ENCODE assay signal across 20 cellular contexts in genomic region chr20:44066645-44067606, GRCh38.
A peak's percentile ranks its signal among the peaks of the same experiment; 100 is the strongest.
DNase-seq lines count a peak whose midpoint lies in the region; ATAC-seq and TF ChIP-seq lines count a peak whose summit lies in the region.
"Had no signal": no experiment of that assay in that cellular context is flagged by ENCODE, and none has a peak within 500 bp of the region (broad histone marks: within the 10 kb centered on the region; RNA-seq: fewer than 3 reads in every experiment).

No MANE protein-coding gene starts in this region.

- no peaks in the 10 kb centered on the region for H3K36me3 ChIP-seq in CD4-positive, CD25-positive, alpha-beta regulatory T cell (ENCODE audit: control insufficient read depth, insufficient read depth, low read length)
- H3K36me3 ChIP-seq: BE2C, suprapubic skin had no signal

- H3K4me3 ChIP-seq in CD4-positive, CD25-positive, alpha-beta regulatory T cell (ENCODE audit: low read depth, low read length) = no peak overlapping the region
- H3K4me3 ChIP-seq: suprapubic skin had no signal

- no peaks in the 10 kb centered on the region for H3K36me3 Mint-ChIP-seq in activated CD4-positive, alpha-beta T cell treated with anti-CD3 and anti-CD28 coated beads, Interleukin-2, amount 10 ng/mL, durations not matched to agents 7 days and 5 days (ENCODE audit: low read depth)
- no peaks in the 10 kb centered on the region for H3K36me3 Mint-ChIP-seq in CD4-positive, CD25-positive, alpha-beta regulatory T cell
- no peaks in the 10 kb centered on the region for H3K36me3 Mint-ChIP-seq in WTC11
- H3K36me3 Mint-ChIP-seq in osteocyte (ENCODE audit: unreplicated experiment) = no peaks in the 10 kb centered on the region
- no peaks in the 10 kb centered on the region for H3K36me3 Mint-ChIP-seq in nephron progenitor cell (ENCODE audit: low read depth)
- H3K36me3 Mint-ChIP-seq: mesothelial cell of epicardium had no signal

- no peaks in the 10 kb centered on the region for H3K9me3 ChIP-seq in CD4-positive, CD25-positive, alpha-beta regulatory T cell (ENCODE audit: control insufficient read depth in 2 of 2, low read length in 2 of 2)
- H3K9me3 ChIP-seq: BE2C, suprapubic skin had no signal

- DNase-seq in activated CD4-positive, alpha-beta T cell treated with anti-CD3 and anti-CD28 coated beads, Interleukin-2, amount 10 ng/mL, durations not matched to agents 7 days and 5 days = no peak
- DNase-seq in activated CD4-positive, alpha-beta T cell treated with anti-CD3 and anti-CD28 coated beads for 1 hour = no peak
- no peak for DNase-seq in CD4-positive, CD25-positive, alpha-beta regulatory T cell
- DNase-seq in WTC11 (ENCODE audit: low spot score) = no peak
- peak; percentile 77 for DNase-seq in osteocyte (ENCODE audit: extremely low spot score, unreplicated experiment)
- no peak for DNase-seq in nephron progenitor cell
- DNase-seq in NCI-H526 (lab: John Stamatoyannopoulos, UW) = no peak
- DNase-seq: activated CD4-positive, alpha-beta T cell treated with anti-CD3 and anti-CD28 coated beads, Interleukin-2, amount 50 U/mL, for 48 hours; activated T-cell treated with anti-CD3 and anti-CD28 coated beads, Interleukin-2, amount 50 U/mL, for 72 hours; BE2C; DMS 273 treated with DMSO at 0.1 percent for 48 hours; effector memory CD8-positive, alpha-beta T cell; MV-4-11; NCI-H187 treated with DMSO at 0.1 percent for 48 hours; NCI-H226; SIG-M5; T-helper 2 cell had no signal

- peaks cover 46% of the 10 kb centered on the region for H3K4me1 Mint-ChIP-seq in activated CD4-positive, alpha-beta T cell treated with anti-CD3 and anti-CD28 coated beads, Interleukin-2, amount 10 ng/mL, durations not matched to agents 7 days and 5 days
- H3K4me1 Mint-ChIP-seq in CD4-positive, CD25-positive, alpha-beta regulatory T cell = peaks cover 15 to 51% (median 24%) of the 10 kb centered on the region in 4 donors
- H3K4me1 Mint-ChIP-seq in WTC11 (peaks cover 10% of the 10 kb centered on the region), osteocyte (ENCODE audit: unreplicated experiment) (peaks cover 8% of the 10 kb centered on the region), nephron progenitor cell (peaks cover 2% of the 10 kb centered on the region)
- H3K4me1 Mint-ChIP-seq: mesothelial cell of epicardium had no signal

- no peak overlapping the region for H3K4me3 Mint-ChIP-seq in activated CD4-positive, alpha-beta T cell treated with anti-CD3 and anti-CD28 coated beads, Interleukin-2, amount 10 ng/mL, durations not matched to agents 7 days and 5 days
- peak overlapping the region in 3 of 4 donors; percentile 38 to 76 (median 59) for H3K4me3 Mint-ChIP-seq in CD4-positive, CD25-positive, alpha-beta regulatory T cell
- H3K4me3 Mint-ChIP-seq in WTC11 = no peak overlapping the region
- no peak overlapping the region for H3K4me3 Mint-ChIP-seq in osteocyte (ENCODE audit: unreplicated experiment)
- no peak overlapping the region for H3K4me3 Mint-ChIP-seq in nephron progenitor cell
- H3K4me3 Mint-ChIP-seq: mesothelial cell of epicardium had no signal

- no peak for ATAC-seq in CD4-positive, CD25-positive, alpha-beta regulatory T cell (ENCODE audit: low read depth in 2 of 2)
- ATAC-seq in WTC11 (no peak), HG02610 (IDR thresholded peaks at IDR 0.05; ENCODE audit: unreplicated experiment) (no peak)
- ATAC-seq: activated T-cell treated with anti-CD3 and anti-CD28 coated beads, Interleukin-2, amount 50 U/mL, for 72 hours; effector memory CD8-positive, alpha-beta T cell had no signal

- H3K27ac ChIP-seq in CD4-positive, CD25-positive, alpha-beta regulatory T cell (ENCODE audit: insufficient read depth, low read length, poor library complexity, severe bottlenecking) = no peak overlapping the region
- H3K27ac ChIP-seq: suprapubic skin had no signal

- peaks cover 44% of the 10 kb centered on the region for H3K4me1 ChIP-seq in CD4-positive, CD25-positive, alpha-beta regulatory T cell (ENCODE audit: control insufficient read depth, insufficient read depth, low read length, poor library complexity, severe bottlenecking)
- H3K4me1 ChIP-seq: BE2C, suprapubic skin had no signal

- H3K27ac Mint-ChIP-seq in activated CD4-positive, alpha-beta T cell treated with anti-CD3 and anti-CD28 coated beads, Interleukin-2, amount 10 ng/mL, durations not matched to agents 7 days and 5 days = peak overlapping the region; percentile 65
- H3K27ac Mint-ChIP-seq in CD4-positive, CD25-positive, alpha-beta regulatory T cell = peak overlapping the region; percentile 97 to 99 (median 99)
- H3K27ac Mint-ChIP-seq in WTC11 (no peak overlapping the region), osteocyte (ENCODE audit: unreplicated experiment) (no peak overlapping the region), nephron progenitor cell (no peak overlapping the region)
- H3K27ac Mint-ChIP-seq: activated T-cell treated with anti-CD3 and anti-CD28 coated beads, Interleukin-2, amount 50 U/mL, for 72 hours; mesothelial cell of epicardium had no signal

- no peak for TF ChIP-seq CTCF in WTC11 (IDR thresholded peaks at IDR 0.05)
- no peak for TF ChIP-seq CTCF in osteocyte (IDR thresholded peaks at IDR 0.05)
- no peak for TF ChIP-seq CTCF in nephron progenitor cell (IDR thresholded peaks at IDR 0.05)

- CTCF ChIA-PET in activated CD4-positive, alpha-beta T cell treated with anti-CD3 and anti-CD28 coated beads, Interleukin-2, amount 10 ng/mL, durations not matched to agents 7 days and 5 days (lab: Charles Lee) = interaction anchor here (1.2 kb wide), 1 partner anchor 8 kb away, joined by 5 read pairs; no protein-coding TSS in a partner anchor
- CTCF ChIA-PET in WTC11 (lab: Charles Lee) = interaction anchor here (0.6 kb wide), 1 partner anchor 504 kb away, joined by 3 read pairs; no protein-coding TSS in a partner anchor

- POLR2A ChIA-PET in activated CD4-positive, alpha-beta T cell treated with anti-CD3 and anti-CD28 coated beads, Interleukin-2, amount 10 ng/mL, durations not matched to agents 7 days and 5 days (lab: Charles Lee) = no interaction called here
- POLR2A ChIA-PET in WTC11 (lab: Charles Lee) = no interaction called here

- H3K9me3 Mint-ChIP-seq in activated CD4-positive, alpha-beta T cell treated with anti-CD3 and anti-CD28 coated beads, Interleukin-2, amount 10 ng/mL, durations not matched to agents 7 days and 5 days = peaks cover 5% of the 10 kb centered on the region
- H3K9me3 Mint-ChIP-seq in CD4-positive, CD25-positive, alpha-beta regulatory T cell = peaks cover 0 to 5% (median 0%) of the 10 kb centered on the region in 7 donors
- H3K9me3 Mint-ChIP-seq in WTC11 = peaks cover under 1% of the 10 kb centered on the region
- peaks cover 4% of the 10 kb centered on the region for H3K9me3 Mint-ChIP-seq in osteocyte (ENCODE audit: unreplicated experiment)
- no peaks in the 10 kb centered on the region for H3K9me3 Mint-ChIP-seq in nephron progenitor cell
- H3K9me3 Mint-ChIP-seq: effector memory CD8-positive, alpha-beta T cell; mesothelial cell of epicardium had no signal

- peaks cover 14% of the 10 kb centered on the region for H3K27me3 Mint-ChIP-seq in activated CD4-positive, alpha-beta T cell treated with anti-CD3 and anti-CD28 coated beads, Interleukin-2, amount 10 ng/mL, durations not matched to agents 7 days and 5 days
- no peaks in the 10 kb centered on the region for H3K27me3 Mint-ChIP-seq in CD4-positive, CD25-positive, alpha-beta regulatory T cell
- H3K27me3 Mint-ChIP-seq in WTC11 (ENCODE audit: low read depth) = no peaks in the 10 kb centered on the region
- peaks cover 2% of the 10 kb centered on the region for H3K27me3 Mint-ChIP-seq in osteocyte (ENCODE audit: unreplicated experiment)
- peaks cover 11% of the 10 kb centered on the region for H3K27me3 Mint-ChIP-seq in nephron progenitor cell (ENCODE audit: low read depth, poor library complexity)

- H3K27me3 ChIP-seq in CD4-positive, CD25-positive, alpha-beta regulatory T cell (ENCODE audit: control insufficient read depth, insufficient read depth, low read length) = no peaks in the 10 kb centered on the region
- H3K27me3 ChIP-seq: BE2C had no signal

TF ChIP-seq in WTC11, 78 proteins besides CTCF, POLR2A, EP300 and RAD21 (continues in another document):
- no peak for TF ChIP-seq CDX4 (CRISPR knock-in tag; IDR thresholded peaks at IDR 0.05; ENCODE audit: borderline replicate concordance)
- no peak for TF ChIP-seq ZNF532 (CRISPR knock-in tag; IDR thresholded peaks at IDR 0.05; ENCODE audit: borderline replicate concordance)

Comparison
In these comparisons a context has a peak if more than half of its experiments do, and no peak if none do; other contexts are left out.
1. H3K27ac Mint-ChIP-seq: peak in activated CD4-positive, alpha-beta T cell treated with anti-CD3 and anti-CD28 coated beads, Interleukin-2, amount 10 ng/mL, durations not matched to agents 7 days and 5 days (single experiment) and CD4-positive, CD25-positive, alpha-beta regulatory T cell (3 of 3); none in WTC11 (single experiment), osteocyte (single experiment) and nephron progenitor cell (single experiment).
2. H3K4me3 Mint-ChIP-seq: peak in CD4-positive, CD25-positive, alpha-beta regulatory T cell (3 of 4); none in activated CD4-positive, alpha-beta T cell treated with anti-CD3 and anti-CD28 coated beads, Interleukin-2, amount 10 ng/mL, durations not matched to agents 7 days and 5 days (single experiment), WTC11 (single experiment), osteocyte (single experiment) and nephron progenitor cell (single experiment).